ENCODE assay signal across 1 cellular context in the genomic region with DNA sequence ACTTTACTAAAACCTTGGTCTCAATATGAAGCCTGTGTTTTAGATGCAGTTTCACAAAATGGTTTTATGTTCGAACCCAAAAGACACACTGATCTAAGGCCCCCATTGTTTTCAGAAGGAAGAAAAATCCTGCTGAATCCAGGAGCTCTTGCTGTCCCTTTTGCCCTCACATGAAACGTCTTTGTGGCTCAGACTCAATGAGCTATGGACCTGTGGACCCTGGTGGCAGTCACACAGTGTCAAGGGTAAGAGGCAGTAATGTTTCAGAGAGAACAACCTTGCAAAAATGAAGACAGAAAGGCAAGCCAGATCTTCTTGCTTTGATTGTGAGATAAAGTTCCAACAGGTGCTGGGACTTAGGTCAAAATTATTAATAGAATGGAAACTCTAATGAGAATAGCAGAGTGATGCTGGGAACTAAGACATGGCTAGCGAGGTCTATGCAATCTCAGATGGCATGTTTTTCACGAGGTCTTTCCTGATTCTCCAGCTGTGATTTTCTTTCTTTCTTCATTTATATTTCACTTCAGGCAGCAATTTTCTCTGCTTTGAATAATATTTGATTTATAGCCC.
TF ChIP-seq lines count a peak whose summit lies in the region.

No MANE protein-coding gene starts in this region.

TF ChIP-seq in IMR-90, 13 proteins besides CTCF, POLR2A, EP300 and RAD21 (continued from another document):
- no peak for TF ChIP-seq BHLHE40 (IDR thresholded peaks at IDR 0.05; ENCODE audit: low read depth, low read length)
- no peak for TF ChIP-seq NFE2L2 (IDR thresholded peaks at IDR 0.05; ENCODE audit: low read depth, low read length)
- TF ChIP-seq SMC3 (IDR thresholded peaks at IDR 0.05; ENCODE audit: low read depth, low read length): no peak
- TF ChIP-seq, protein P1, sequence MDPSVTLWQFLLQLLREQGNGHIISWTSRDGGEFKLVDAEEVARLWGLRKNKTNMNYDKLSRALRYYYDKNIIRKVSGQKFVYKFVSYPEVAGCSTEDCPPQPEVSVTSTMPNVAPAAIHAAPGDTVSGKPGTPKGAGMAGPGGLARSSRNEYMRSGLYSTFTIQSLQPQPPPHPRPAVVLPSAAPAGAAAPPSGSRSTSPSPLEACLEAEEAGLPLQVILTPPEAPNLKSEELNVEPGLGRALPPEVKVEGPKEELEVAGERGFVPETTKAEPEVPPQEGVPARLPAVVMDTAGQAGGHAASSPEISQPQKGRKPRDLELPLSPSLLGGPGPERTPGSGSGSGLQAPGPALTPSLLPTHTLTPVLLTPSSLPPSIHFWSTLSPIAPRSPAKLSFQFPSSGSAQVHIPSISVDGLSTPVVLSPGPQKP (IDR thresholded peaks at IDR 0.05; ENCODE audit: borderline replicate concordance, low read depth, low read length): no peak
- no peak for TF ChIP-seq CHD1 (IDR thresholded peaks at IDR 0.05; ENCODE audit: low read depth, low read length)
